ENCODE assay signal across 8 cellular contexts in the genomic region with DNA sequence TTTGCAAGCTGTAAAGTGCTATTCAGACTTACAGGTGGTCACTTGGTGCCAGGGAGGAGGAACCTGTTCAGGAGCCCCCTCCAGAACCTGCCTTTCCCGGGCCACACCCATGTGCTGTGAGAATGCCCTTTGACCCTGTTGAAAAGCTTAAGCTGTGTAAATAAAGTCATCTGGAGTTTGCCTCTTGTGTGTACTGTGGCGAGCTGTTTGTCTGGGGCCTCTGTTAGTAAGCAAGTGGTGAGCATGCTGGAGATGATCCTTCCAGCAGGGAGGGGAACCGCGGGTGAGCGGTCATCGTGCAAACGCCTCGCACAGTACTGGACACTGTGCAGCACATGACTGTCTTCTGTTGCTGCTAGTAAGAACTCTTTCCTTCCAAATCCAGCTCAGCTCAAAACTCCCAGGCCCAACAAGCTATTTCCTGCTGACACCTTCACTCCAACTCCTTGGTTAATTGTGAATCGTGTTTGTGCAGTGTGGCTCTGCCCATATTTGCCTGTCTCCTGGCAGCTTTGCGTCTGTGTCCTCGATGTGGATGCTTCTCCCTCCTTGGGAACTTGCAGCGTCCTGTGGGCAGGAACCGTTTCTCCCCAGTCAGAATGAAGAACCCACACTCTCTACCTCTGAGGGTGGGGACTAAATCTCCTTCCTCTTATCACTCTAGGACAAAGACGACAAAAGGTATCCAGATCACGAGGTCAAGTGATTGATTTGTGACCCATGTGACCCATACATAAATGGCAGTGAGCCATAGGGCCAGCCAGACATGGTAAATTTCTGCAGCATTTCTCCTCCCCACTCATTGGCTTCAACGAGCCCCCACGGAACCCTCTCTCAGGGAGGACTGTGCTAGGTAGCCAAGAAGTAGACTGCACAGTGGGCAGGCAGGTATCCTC. TPM values are rescaled to one million over a fixed set of nuclear protein-coding genes. Genes with fewer than 3 reads are reported as not detected.
A peak's percentile ranks its signal among the peaks of the same experiment; 100 is the strongest.
DNase-seq lines count a peak whose midpoint lies in the region; ATAC-seq and TF ChIP-seq lines count a peak whose summit lies in the region.

No MANE protein-coding gene starts in this region.

- H3K27ac ChIP-seq in right lobe of liver (peak overlapping the region; percentile 70 to 89 (median 88)), suprapubic skin (peak overlapping the region; percentile 90)

- H3K9me3 Mint-ChIP-seq in T-helper 1 cell treated with Interleukin-12 subunit alpha and Interleukin-12 subunit beta and Interleukin-4 antibody, amounts not matched to agents 30 μg/mL and 1 μg/mL, for 36 hours: no peaks in the 10 kb centered on the region
- H3K9me3 Mint-ChIP-seq in activated CD8-positive, alpha-beta T cell treated with anti-CD3 and anti-CD28 coated beads for 36 hours: no peaks in the 10 kb centered on the region

- no peaks in the 10 kb centered on the region for H3K27me3 Mint-ChIP-seq in T-helper 1 cell treated with Interleukin-12 subunit alpha and Interleukin-12 subunit beta and Interleukin-4 antibody, amounts not matched to agents 30 μg/mL and 1 μg/mL, for 36 hours (ENCODE audit: low read depth)
- peaks cover 1% of the 10 kb centered on the region for H3K27me3 Mint-ChIP-seq in activated CD8-positive, alpha-beta T cell treated with anti-CD3 and anti-CD28 coated beads for 36 hours

- no peaks in the 10 kb centered on the region for H3K27me3 ChIP-seq in right lobe of liver
- H3K27me3 ChIP-seq in suprapubic skin: no peaks in the 10 kb centered on the region

- H3K27ac Mint-ChIP-seq in T-helper 1 cell treated with Interleukin-12 subunit alpha and Interleukin-12 subunit beta and Interleukin-4 antibody, amounts not matched to agents 30 μg/mL and 1 μg/mL, for 36 hours: peak overlapping the region; percentile 99
- peak overlapping the region; percentile 100 for H3K27ac Mint-ChIP-seq in activated CD8-positive, alpha-beta T cell treated with anti-CD3 and anti-CD28 coated beads for 36 hours

- H3K4me3 ChIP-seq in right lobe of liver (no peak overlapping the region), suprapubic skin (no peak overlapping the region)

- H3K36me3 ChIP-seq in right lobe of liver (no peaks in the 10 kb centered on the region), suprapubic skin (no peaks in the 10 kb centered on the region)

- no peak for TF ChIP-seq CTCF in activated CD8-positive, alpha-beta T cell treated with anti-CD3 and anti-CD28 coated beads for 36 hours (IDR thresholded peaks at IDR 0.05)
- TF ChIP-seq CTCF in right lobe of liver (IDR thresholded peaks at IDR 0.05) (no peak), suprapubic skin (IDR thresholded peaks at IDR 0.05) (no peak)

- intact Hi-C loops in activated CD8-positive, alpha-beta T cell treated with anti-CD3 and anti-CD28 coated beads for 36 hours (cut with micrococcal nuclease): no loop called here
- intact Hi-C loops in right lobe of liver (cut with DNase I): no loop called here

- TF ChIP-seq POLR2A in right lobe of liver (IDR thresholded peaks at IDR 0.05): no peak
- no peak for TF ChIP-seq POLR2A in suprapubic skin (IDR thresholded peaks at IDR 0.05)

- H3K4me3 Mint-ChIP-seq in T-helper 1 cell treated with Interleukin-12 subunit alpha and Interleukin-12 subunit beta and Interleukin-4 antibody, amounts not matched to agents 30 μg/mL and 1 μg/mL, for 36 hours: peak overlapping the region; percentile 61
- peak overlapping the region; percentile 83 for H3K4me3 Mint-ChIP-seq in activated CD8-positive, alpha-beta T cell treated with anti-CD3 and anti-CD28 coated beads for 36 hours

- POLR2A ChIA-PET in activated CD8-positive, alpha-beta T cell treated with anti-CD3 and anti-CD28 coated beads for 36 hours (lab: Charles Lee): interaction anchor here (1.3 to 11.5 kb wide), 5 partner anchors 8 to 33 kb away, joined by 6 to 225 read pairs (median 123); partner anchors contain the start of gene BTG2

- no peak for ATAC-seq in activated CD8-positive, alpha-beta T cell treated with anti-CD3 and anti-CD28 coated beads for 36 hours
- ATAC-seq in right lobe of liver: peak; percentile 46 to 60 (median 54)

- peaks cover 70% of the 10 kb centered on the region for H3K4me1 Mint-ChIP-seq in T-helper 1 cell treated with Interleukin-12 subunit alpha and Interleukin-12 subunit beta and Interleukin-4 antibody, amounts not matched to agents 30 μg/mL and 1 μg/mL, for 36 hours (ENCODE audit: low read depth)
- peaks cover 80% of the 10 kb centered on the region for H3K4me1 Mint-ChIP-seq in activated CD8-positive, alpha-beta T cell treated with anti-CD3 and anti-CD28 coated beads for 36 hours (ENCODE audit: low read depth)

- peaks cover 2% of the 10 kb centered on the region for H3K36me3 Mint-ChIP-seq in T-helper 1 cell treated with Interleukin-12 subunit alpha and Interleukin-12 subunit beta and Interleukin-4 antibody, amounts not matched to agents 30 μg/mL and 1 μg/mL, for 36 hours (ENCODE audit: low read depth)
- peaks cover 2% of the 10 kb centered on the region for H3K36me3 Mint-ChIP-seq in activated CD8-positive, alpha-beta T cell treated with anti-CD3 and anti-CD28 coated beads for 36 hours (ENCODE audit: low read depth)

- peaks cover 0 to 19% (median 5%) of the 10 kb centered on the region in 4 donors for H3K4me1 ChIP-seq in right lobe of liver
- H3K4me1 ChIP-seq in suprapubic skin: peaks cover 56% of the 10 kb centered on the region

- DNase-seq in T-helper 1 cell (no peak), right lobe of liver (peak in 2 of 3 donors; percentile 53 to 70), suprapubic skin (ENCODE audit: low spot score in 2 of 2) (no peak), GM03348 (ENCODE audit: low spot score) (no peak)
- DNase-seq in activated CD8-positive, alpha-beta T cell treated with anti-CD3 and anti-CD28 coated beads for 36 hours: no peak
- DNase-seq in activated CD4-positive, alpha-beta T cell treated with anti-CD3 and anti-CD28 coated beads, Interleukin-2, amount 50 U/mL, for 48 hours: no peak
- DNase-seq in activated CD4-positive, CD25-positive, alpha-beta regulatory T cell (lab: John Stamatoyannopoulos, UW): no peak

- 48% methylated on average over 7 of the region's 17 CpGs for WGBS in right lobe of liver (ENCODE audit: insufficient coverage, low coverage, low lambda C conversion rate, missing lambda C conversion rate)
- 73% methylated on average over 17 of the region's 17 CpGs for WGBS in suprapubic skin

- no peak for TF ChIP-seq EP300 in suprapubic skin (IDR thresholded peaks at IDR 0.05)

- H3K9me3 ChIP-seq in right lobe of liver (no peaks in the 10 kb centered on the region), suprapubic skin (no peaks in the 10 kb centered on the region)

- CTCF ChIA-PET in activated CD8-positive, alpha-beta T cell treated with anti-CD3 and anti-CD28 coated beads for 36 hours (lab: Charles Lee): interaction anchor here (0.7 to 21.4 kb wide), 8 partner anchors 8 to 55 kb away, joined by 3 to 303 read pairs (median 17); partner anchors contain the start of gene BTG2

RNA-seq across cellular contexts. Expression of gene BTG2, which starts 13.9 kb away (rescaled TPM):
- 100 to 1,000 TPM; 115 TPM for total RNA-seq in activated CD8-positive, alpha-beta T cell treated with anti-CD3 and anti-CD28 coated beads for 36 hours
- total RNA-seq in right lobe of liver (10 to 100 TPM in 1 of 6 experiments, 1 to 10 TPM in 5; 2.0 to 11.2 (median 5.4) TPM), suprapubic skin (100 to 1,000 TPM; 160 to 319 (median 193) TPM)

RNA-seq across cellular contexts. Expression of gene FMOD, which starts 59.5 kb away (rescaled TPM):
- total RNA-seq in activated CD8-positive, alpha-beta T cell treated with anti-CD3 and anti-CD28 coated beads for 36 hours: 1 to 10 TPM; 1.4 to 2.4 TPM
- 1 to 10 TPM; 2.7 to 9.0 (median 3.8) TPM for total RNA-seq in right lobe of liver
- total RNA-seq in suprapubic skin: 10 to 100 TPM; 13.3 to 36.6 (median 22.9) TPM

Comparison
In these comparisons a context has a peak if more than half of its experiments do, and no peak if none do; other contexts are left out.
1. DNase-seq: peak in right lobe of liver (2 of 3); none in T-helper 1 cell (0 of 5), activated CD8-positive, alpha-beta T cell treated with anti-CD3 and anti-CD28 coated beads for 36 hours (single experiment), suprapubic skin (0 of 2), GM03348 (single experiment), activated CD4-positive, alpha-beta T cell treated with anti-CD3 and anti-CD28 coated beads, Interleukin-2, amount 50 U/mL, for 48 hours (0 of 2) and activated CD4-positive, CD25-positive, alpha-beta regulatory T cell (0 of 4).
2. RNA of gene BTG2, which starts 13.9 kb away (total RNA-seq): 160 to 319 TPM in suprapubic skin and 115 TPM in activated CD8-positive, alpha-beta T cell treated with anti-CD3 and anti-CD28 coated beads for 36 hours; 2.0 to 11.2 TPM in right lobe of liver; every median in the first group is over 4 times any median in the second.